ENCODE assay signal across 23 cellular contexts in genomic region chr15:57353317-57353804, GRCh38. TPM values are rescaled to one million over a fixed set of nuclear protein-coding genes. Genes with fewer than 3 reads are reported as not detected.
"Had no signal": no experiment of that assay in that cellular context is flagged by ENCODE, and none has a peak within 500 bp of the region (broad histone marks: within the 10 kb centered on the region; RNA-seq: fewer than 3 reads in every experiment).

No MANE protein-coding gene starts in this region.

- H3K27ac Mint-ChIP-seq: activated B cell treated with CpG ODN at 0.5 μM for 24 hours; activated CD4-positive, alpha-beta memory T cell treated with anti-CD3 and anti-CD28 coated beads for 36 hours; activated naive CD8-positive, alpha-beta T cell; activated T-helper 1 cell treated with anti-CD3 and anti-CD28 coated beads, Interleukin-12 subunit alpha, Interleukin-12 subunit beta, Interleukin-2, Interleukin-4 antibody, amounts not matched to agents 30 ng/mL and 10 ng/mL and 1 ng/mL, durations not matched to agents 14 hours and 24 hours and 36 hours; T-helper 2 cell treated with Interferon-gamma antibody and Interleukin-4, amounts not matched to agents 5 μg/mL and 100 μg/mL, for 36 hours had no signal

- H3K36me3 ChIP-seq: left lung, sigmoid colon, tibial artery, uterus had no signal

- DNase-seq: activated B cell treated with CpG ODN at 0.5 μM for 24 hours; activated CD4-positive, alpha-beta memory T cell treated with anti-CD3 and anti-CD28 coated beads for 36 hours; activated CD4-positive, alpha-beta T cell treated with anti-CD3 and anti-CD28 coated beads for 4 hours; activated gamma-delta T cell treated with Interleukin-2 at 50 U/mL for 16 hours; activated T-cell treated with anti-CD3 and anti-CD28 coated beads for 4 hours; amniotic stem cell; central memory CD4-positive, alpha-beta T cell; foreskin melanocyte; glutamatergic neuron; hippocampal formation; islet precursor cell; naive B cell; sigmoid colon; stimulated activated CD8-positive, alpha-beta memory T cell treated with anti-CD3 and anti-CD28 coated beads, Interleukin-4, amount 100 ng/mL, for 48 hours; stimulated activated naive CD4-positive, alpha-beta T cell treated with Interleukin-2 at 50 U/mL for 16 hours; tibial artery; uterus had no signal

- H3K27ac ChIP-seq: coronary artery, left lung, sigmoid colon, tibial artery, uterus had no signal

- H3K4me1 ChIP-seq: left lung, tibial artery, uterus had no signal

- H3K9me3 Mint-ChIP-seq: activated B cell treated with CpG ODN at 0.5 μM for 24 hours; activated CD4-positive, alpha-beta memory T cell treated with anti-CD3 and anti-CD28 coated beads for 36 hours; activated T-helper 1 cell treated with anti-CD3 and anti-CD28 coated beads, Interleukin-12 subunit alpha, Interleukin-12 subunit beta, Interleukin-2, Interleukin-4 antibody, amounts not matched to agents 30 ng/mL and 10 ng/mL and 1 ng/mL, durations not matched to agents 14 hours and 24 hours and 36 hours; T-helper 2 cell treated with Interferon-gamma antibody and Interleukin-4, amounts not matched to agents 5 μg/mL and 100 μg/mL, for 36 hours had no signal

- H3K9me3 ChIP-seq: left lung, sigmoid colon, tibial artery, uterus had no signal

- H3K27me3 ChIP-seq: left lung, uterus had no signal

- H3K27me3 Mint-ChIP-seq: activated naive CD8-positive, alpha-beta T cell had no signal

- ATAC-seq: left lung had no signal

- H3K4me1 Mint-ChIP-seq: activated B cell treated with CpG ODN at 0.5 μM for 24 hours, brain had no signal

- H3K4me3 ChIP-seq: coronary artery, left lung, sigmoid colon, tibial artery, uterus had no signal

- H3K36me3 Mint-ChIP-seq: activated CD4-positive, alpha-beta memory T cell treated with anti-CD3 and anti-CD28 coated beads for 36 hours; activated naive CD8-positive, alpha-beta T cell; brain; naive B cell had no signal

- H3K4me3 Mint-ChIP-seq: activated B cell treated with CpG ODN at 0.5 μM for 24 hours; activated CD4-positive, alpha-beta memory T cell treated with anti-CD3 and anti-CD28 coated beads for 36 hours; activated naive CD8-positive, alpha-beta T cell; activated T-helper 1 cell treated with anti-CD3 and anti-CD28 coated beads, Interleukin-12 subunit alpha, Interleukin-12 subunit beta, Interleukin-2, Interleukin-4 antibody, amounts not matched to agents 30 ng/mL and 10 ng/mL and 1 ng/mL, durations not matched to agents 14 hours and 24 hours and 36 hours; brain; naive B cell; T-helper 2 cell treated with Interferon-gamma antibody and Interleukin-4, amounts not matched to agents 5 μg/mL and 100 μg/mL, for 36 hours had no signal

RNA-seq across cellular contexts. Expression of gene CGNL1, which starts 22.9 kb away (rescaled TPM):
- total RNA-seq: activated CD4-positive, alpha-beta memory T cell treated with anti-CD3 and anti-CD28 coated beads for 36 hours; activated T-helper 1 cell treated with anti-CD3 and anti-CD28 coated beads, Interleukin-12 subunit alpha, Interleukin-12 subunit beta, Interleukin-2, Interleukin-4 antibody, amounts not matched to agents 30 ng/mL and 10 ng/mL and 1 ng/mL, durations not matched to agents 14 hours and 24 hours and 36 hours had no signal
